10 cellular contexts compared by ENCODE assay signal in the genomic region with DNA sequence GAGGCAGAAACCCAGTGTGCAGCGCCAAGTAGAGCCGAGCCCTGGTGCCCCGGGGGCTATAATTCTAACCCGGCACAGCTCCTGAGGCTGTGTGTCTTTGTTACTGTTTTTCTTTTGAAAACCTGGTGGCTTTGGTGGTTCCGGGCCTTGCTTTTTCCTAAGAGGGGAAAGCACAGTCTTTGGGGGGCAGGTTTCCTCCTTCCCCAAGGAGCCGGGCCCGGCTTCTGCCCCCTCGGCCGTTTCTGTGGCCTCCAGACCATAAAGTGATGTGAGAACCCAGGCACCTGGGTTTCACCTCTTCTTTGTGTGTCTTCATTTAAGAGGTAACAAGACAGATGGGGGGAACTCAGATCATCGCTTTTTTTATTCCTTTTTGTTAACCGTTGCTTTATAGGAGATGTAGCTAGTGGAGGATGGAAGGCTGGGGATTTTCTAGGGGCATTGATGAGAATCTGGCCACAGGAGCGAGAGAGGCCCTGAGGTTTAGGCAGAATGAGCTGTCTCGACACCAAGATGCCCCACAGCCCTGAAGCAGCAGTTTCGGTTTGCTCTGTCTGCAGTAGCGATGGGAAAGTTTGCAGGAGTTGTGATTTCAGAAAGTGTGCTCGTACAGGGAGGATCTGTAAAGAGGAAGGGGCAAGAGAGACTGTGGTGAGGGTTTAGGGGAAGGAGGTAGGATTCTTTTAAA.
DNase-seq lines count a peak whose midpoint lies in the region; ATAC-seq, FAIRE-seq and TF ChIP-seq lines count a peak whose summit lies in the region.
"Had no signal": no experiment of that assay in that cellular context is flagged by ENCODE, and none has a peak within 500 bp of the region (broad histone marks: within the 10 kb centered on the region; RNA-seq: fewer than 3 reads in every experiment).

No MANE protein-coding gene starts in this region.

- no peak overlapping the region; the same call in 1 of the 2 replicates for H2AFZ ChIP-seq in GM12878 (ENCODE audit: control insufficient read depth, low read depth, low read length)

- peak overlapping the region; percentile 39 for H3K4me3 ChIP-seq in GM12875 (ENCODE audit: low read depth, low read length)
- H3K4me3 ChIP-seq in GM12878, result peak overlapping the region; percentile 54
- H3K4me3 ChIP-seq in heart left ventricle, result no peak overlapping the region
- H3K4me3 ChIP-seq: adrenal gland had no signal

- H3K4me1 ChIP-seq in GM12878 (ENCODE audit: control insufficient read depth, insufficient read depth, low read length) (peaks cover 43% of the 10 kb centered on the region), heart left ventricle (no peaks in the 10 kb centered on the region)
- H3K4me1 ChIP-seq: adrenal gland had no signal

- 0 out of 2 replicates have a peak, but pooled peaks have one; percentile 16 for TF ChIP-seq RAD21 in GM12878 (IDR thresholded peaks at IDR 0.05; ENCODE audit: insufficient read depth, low read depth, low read length)

- H3K79me2 ChIP-seq in GM12878 (ENCODE audit: control insufficient read depth, insufficient read depth, low read length), result peaks cover 56% of the 10 kb centered on the region

- in situ Hi-C loops in GM12878 (cut with MboI), result loop anchor here (5.0 kb wide), 1 partner anchor 37 kb away; no protein-coding TSS in a partner anchor

- H3K36me3 ChIP-seq in GM12878 (ENCODE audit: control insufficient read depth in 2 of 2, insufficient read depth in 2 of 2, low read length in 1 of 2) (peaks cover 12 to 21% of the 10 kb centered on the region in 2 experiments; a peak in 3 of 4 replicates), heart left ventricle (peaks cover 0 to 36% (median 15%) of the 10 kb centered on the region in 9 donors)

- RAD21 ChIA-PET in GM12878 (lab: Charles Lee; ENCODE audit: unreplicated experiment), result interaction anchor here (0.6 to 7.1 kb wide), 17 partner anchors 12 to 940 kb away, joined by 3 to 53 read pairs (median 5); no protein-coding TSS in a partner anchor

- DNase-seq in GM12878 (ENCODE audit: low read depth, low spot score), result peak; percentile 98
- DNase-seq in heart left ventricle, result no peak
- no peak for DNase-seq in NCI-H1105 (lab: John Stamatoyannopoulos, UW)
- no peak for DNase-seq in SHP77 (lab: John Stamatoyannopoulos, UW)
- DNase-seq: adrenal gland had no signal

- POLR2A ChIA-PET in GM12878 (lab: Charles Lee), result interaction anchor here (0.6 to 2.8 kb wide), 13 partner anchors 11 to 96 kb away, joined by 3 to 12 read pairs (median 4); no protein-coding TSS in a partner anchor

- WGBS in GM12878 (ENCODE audit: insufficient coverage, insufficient replicate concordance, low lambda C conversion rate, missing lambda C conversion rate), result 2% methylated on average over 16 of the region's 16 CpGs
- 91 to 95% (median 91%) methylated on average over 16 of the region's 16 CpGs for WGBS in heart left ventricle, 4 donors

- peak overlapping the region; percentile 84 for H3K9ac ChIP-seq in GM12878 (ENCODE audit: control insufficient read depth, insufficient read depth, low read length)

- no peaks in the 10 kb centered on the region for H3K27me3 ChIP-seq in GM12878 (replicated peaks in 1 of 2; ENCODE audit: control insufficient read depth in 2 of 2, insufficient read depth in 2 of 2, low read length in 1 of 2)
- H3K27me3 ChIP-seq in heart left ventricle, result no peaks in the 10 kb centered on the region
- H3K27me3 ChIP-seq: adrenal gland had no signal

- BruUV-seq in GM12878 (replicated peaks; lab: Mats Ljungman, UMichigan), result no TSS peak

- H4K20me1 ChIP-seq in GM12878 (ENCODE audit: control insufficient read depth, insufficient read depth), result no peaks in the 10 kb centered on the region

- TF ChIP-seq CTCF in GM12875 (IDR thresholded peaks at IDR 0.05; ENCODE audit: borderline replicate concordance, insufficient read depth, low read depth, low read length) (no peak), GM12878 (IDR thresholded peaks at IDR 0.05 in 2 of 3, conservative IDR thresholded peaks at IDR 0.05 in 1 of 3; ENCODE audit: control insufficient read depth in 2 of 3, extremely low read depth in 1 of 3, insufficient read depth in 1 of 3, low read depth in 3 of 3, low read length in 3 of 3) (no peak), heart left ventricle (IDR thresholded peaks at IDR 0.05) (no peak)

- CTCF ChIA-PET in GM12878 (lab: Yijun Ruan, JAX), result interaction anchor here (0.9 to 3.2 kb wide), 7 partner anchors 10 to 53 kb away, joined by 3 to 22 read pairs (median 7); no protein-coding TSS in a partner anchor

- H3K27ac ChIP-seq in GM12878 (ENCODE audit: control insufficient read depth, insufficient read depth) (peak overlapping the region; percentile 98), heart left ventricle (no peak overlapping the region)
- H3K27ac ChIP-seq: adrenal gland had no signal

- peak; percentile 78 for FAIRE-seq in GM12878 (lab: Jason Lieb, UNC)
- FAIRE-seq: G401.6 had no signal

- H3K4me2 ChIP-seq in GM12878 (ENCODE audit: control insufficient read depth, insufficient read depth), result peak overlapping the region; percentile 89

- peak; percentile 27; the same call in 1 of the 2 replicates for TF ChIP-seq POLR2A in GM12878 (IDR thresholded peaks at IDR 0.05; ENCODE audit: low read depth, low read length)
- no peak for TF ChIP-seq POLR2A in heart left ventricle (IDR thresholded peaks at IDR 0.05)

- SMC1A ChIA-PET in GM12878 (lab: Charles Lee; ENCODE audit: uncharacterized antibody, unreplicated experiment), result interaction anchor here (0.6 to 10.1 kb wide), 15 partner anchors 11 to 118 kb away, joined by 3 to 114 read pairs (median 5); no protein-coding TSS in a partner anchor

- intact Hi-C loops in GM12878 (cut with micrococcal nuclease; ENCODE audit: unreplicated experiment) (loop anchor here (1.0 to 10.0 kb wide), 2 partner anchors 37 to 959 kb away; no protein-coding TSS in a partner anchor), heart left ventricle (cut with DNase I) (no loop called here)

- ATAC-seq in GM19463 (IDR thresholded peaks at IDR 0.05; ENCODE audit: unreplicated experiment) (peak; percentile 90), HG03196 (IDR thresholded peaks at IDR 0.05; ENCODE audit: unreplicated experiment) (peak; percentile 84), GM12878 (peak; percentile 88), heart left ventricle (no peak), esophagus mucosa (no peak)

- no peaks in the 10 kb centered on the region for H3K9me3 ChIP-seq in GM12878 (replicated peaks; ENCODE audit: control insufficient read depth, insufficient read depth, low read length)
- H3K9me3 ChIP-seq in heart left ventricle, result no peaks in the 10 kb centered on the region
- H3K9me3 ChIP-seq: adrenal gland had no signal

- peak in 1 of 2 experiments; percentile 72 for TF ChIP-seq EP300 in GM12878 (IDR thresholded peaks at IDR 0.05; ENCODE audit: borderline replicate concordance in 1 of 2, control insufficient read depth in 1 of 2, low read depth in 2 of 2, low read length in 2 of 2)

TF ChIP-seq in GM12878, 131 proteins besides CTCF, POLR2A, EP300 and RAD21 (continues in another document):
- TF ChIP-seq MEF2A (IDR thresholded peaks at IDR 0.05; ENCODE audit: insufficient read depth, low read depth, low read length), result 0 out of 2 replicates have a peak, but pooled peaks have one; percentile 48
- no peak for TF ChIP-seq ZZZ3 (IDR thresholded peaks at IDR 0.05; ENCODE audit: control insufficient read depth, insufficient read length, low read depth)
- TF ChIP-seq PAX8 (IDR thresholded peaks at IDR 0.05), result no peak
- TF ChIP-seq RAD51 (IDR thresholded peaks at IDR 0.05), result no peak
- TF ChIP-seq TBL1XR1 (IDR thresholded peaks at IDR 0.05; ENCODE audit: low read depth, low read length), result peak; percentile 88
- 0 out of 4 replicates have a peak, but pooled peaks of 1 of the 2 experiments have one; percentile 39 for TF ChIP-seq CEBPB (IDR thresholded peaks at IDR 0.05; ENCODE audit: borderline replicate concordance in 1 of 2, low read depth in 2 of 2, low read length in 2 of 2)
- no peak for TF ChIP-seq JUND (IDR thresholded peaks at IDR 0.05; ENCODE audit: low read depth, low read length)
- TF ChIP-seq SMC3 (IDR thresholded peaks at IDR 0.05; ENCODE audit: borderline replicate concordance, low read length), result peak; percentile 39
- TF ChIP-seq PML (IDR thresholded peaks at IDR 0.05; ENCODE audit: low read length), result peak; percentile 61
- no peak for TF ChIP-seq NRF1 (conservative IDR thresholded peaks at IDR 0.05; ENCODE audit: low read depth, low read length)
- TF ChIP-seq MTA2 (IDR thresholded peaks at IDR 0.05; ENCODE audit: low read depth), result peak; percentile 91
- no peak for TF ChIP-seq MYC (IDR thresholded peaks at IDR 0.05; ENCODE audit: insufficient read depth, insufficient read length, insufficient replicate concordance, low read length, severe bottlenecking)
- TF ChIP-seq ZNF384 (IDR thresholded peaks at IDR 0.05; ENCODE audit: borderline replicate concordance, low read depth, low read length), result 0 out of 2 replicates have a peak, but pooled peaks have one; percentile 23
- peak; percentile 65; the same call in 1 of the 2 replicates for TF ChIP-seq TCF12 (IDR thresholded peaks at IDR 0.05; ENCODE audit: low read depth, low read length)
- no peak for TF ChIP-seq LARP7 (IDR thresholded peaks at IDR 0.05)
- no peak for TF ChIP-seq NFXL1 (IDR thresholded peaks at IDR 0.05; ENCODE audit: borderline replicate concordance)
- TF ChIP-seq CHD4 (IDR thresholded peaks at IDR 0.05), result no peak
- TF ChIP-seq IRF5 (IDR thresholded peaks at IDR 0.05; ENCODE audit: borderline replicate concordance), result no peak

Comparison
In these comparisons a context has a peak if more than half of its experiments do, and no peak if none do; other contexts are left out.
1. H3K4me3 ChIP-seq: peak in GM12875 (single experiment) and GM12878 (single experiment); none in heart left ventricle (0 of 12).
2. ATAC-seq: peak in GM19463 (single experiment), HG03196 (single experiment) and GM12878 (single experiment); none in heart left ventricle (0 of 4) and esophagus mucosa (single experiment).